In the genomic region with DNA sequence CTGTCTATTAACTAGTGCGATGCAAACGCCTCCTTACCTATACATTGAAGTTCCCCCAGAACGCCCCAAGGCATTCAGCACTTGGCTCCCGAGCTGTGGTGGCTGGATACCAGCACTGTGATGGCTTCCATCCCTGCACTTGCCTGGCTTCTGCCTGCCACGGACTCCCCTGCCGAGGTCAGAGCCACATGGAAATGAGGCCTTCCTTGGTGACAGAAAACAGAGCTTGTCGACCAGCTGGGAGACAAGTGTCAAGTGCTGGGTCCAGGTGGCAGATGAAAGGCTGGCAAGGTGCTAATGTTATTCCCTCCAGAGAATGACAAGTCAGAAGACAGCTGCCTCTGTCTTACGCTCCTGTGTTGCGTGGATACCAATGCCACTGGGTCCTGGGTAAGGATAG, we compare ENCODE assay signal across 22 cellular contexts.
"Had no signal": no experiment of that assay in that cellular context is flagged by ENCODE, and none has a peak within 500 bp of the region (broad histone marks: within the 10 kb centered on the region; RNA-seq: fewer than 3 reads in every experiment).

No MANE protein-coding gene starts in this region.

- H3K27ac Mint-ChIP-seq: activated naive CD8-positive, alpha-beta T cell; activated T-cell treated with anti-CD3 and anti-CD28 coated beads, Interleukin-2, amount 50 U/mL, for 24 hours; activated T-helper 17 cell treated with anti-CD3 and anti-CD28 coated beads, Interleukin-2, amount 50 U/mL, for 72 hours; dendritic cell treated with granulocyte-macrophage colony-stimulating factor and Interleukin-4, amounts not matched to agents 40 ng/mL and 50 ng/mL, for 4 days; natural killer cell treated with Interleukin-12 subunit alpha and Interleukin-12 subunit beta and Interleukin-15 and Interleukin-18, amount 100 ng/mL, for 72 hours had no signal

- DNase-seq: activated CD4-positive, alpha-beta T cell treated with anti-CD3 and anti-CD28 coated beads for 1 hour; activated naive CD4-positive, alpha-beta T cell; activated T-cell treated with anti-CD3 and anti-CD28 coated beads, Interleukin-2, amount 50 U/mL, for 24 hours; brain microvascular endothelial cell; caudate nucleus; effector CD4-positive, alpha-beta T cell; mammary epithelial cell; midbrain; pancreas; psoas muscle; stimulated activated CD4-positive, alpha-beta T cell treated with anti-CD3 and anti-CD28 coated beads, Interleukin-4, amount 100 ng/mL, for 4 hours; stimulated activated naive CD8-positive, alpha-beta T cell treated with anti-CD3 and anti-CD28 coated beads, Interleukin-15, Interleukin-2, amounts not matched to agents 100 U/mL and 50 U/mL, for 24 hours; upper lobe of left lung had no signal

- H3K9me3 ChIP-seq: adrenal gland, neutrophil, pancreas had no signal

- H3K4me3 ChIP-seq: adrenal gland, ascending aorta, pancreas, psoas muscle, right atrium auricular region, upper lobe of left lung had no signal

- H3K36me3 ChIP-seq: adrenal gland, ascending aorta, brain microvascular endothelial cell, neutrophil, pancreas, right atrium auricular region, upper lobe of left lung had no signal

- H3K4me1 Mint-ChIP-seq: activated T-helper 17 cell treated with anti-CD3 and anti-CD28 coated beads, Interleukin-2, amount 50 U/mL, for 72 hours had no signal

- H3K9me3 Mint-ChIP-seq: dendritic cell treated with granulocyte-macrophage colony-stimulating factor and Interleukin-4, amounts not matched to agents 40 ng/mL and 50 ng/mL, for 4 days; natural killer cell treated with Interleukin-12 subunit alpha and Interleukin-12 subunit beta and Interleukin-15 and Interleukin-18, amount 100 ng/mL, for 72 hours had no signal

- H3K36me3 Mint-ChIP-seq: natural killer cell treated with Interleukin-12 subunit alpha and Interleukin-12 subunit beta and Interleukin-15 and Interleukin-18, amount 100 ng/mL, for 72 hours had no signal

- H3K27ac ChIP-seq: adrenal gland, ascending aorta, brain microvascular endothelial cell, neutrophil, pancreas, psoas muscle, right atrium auricular region, upper lobe of left lung had no signal

- ATAC-seq: activated T-helper 17 cell treated with anti-CD3 and anti-CD28 coated beads, Interleukin-2, amount 50 U/mL, for 72 hours; left lobe of liver; natural killer cell treated with Interleukin-12 subunit alpha and Interleukin-12 subunit beta and Interleukin-15 and Interleukin-18, amount 100 ng/mL, for 72 hours; psoas muscle; stimulated activated naive CD8-positive, alpha-beta T cell treated with anti-CD3 and anti-CD28 coated beads, Interleukin-15, Interleukin-2, amounts not matched to agents 100 U/mL and 50 U/mL, for 24 hours had no signal

- H3K4me3 Mint-ChIP-seq: activated naive CD8-positive, alpha-beta T cell; activated T-cell treated with anti-CD3 and anti-CD28 coated beads, Interleukin-2, amount 50 U/mL, for 24 hours; activated T-helper 17 cell treated with anti-CD3 and anti-CD28 coated beads, Interleukin-2, amount 50 U/mL, for 72 hours; dendritic cell treated with granulocyte-macrophage colony-stimulating factor and Interleukin-4, amounts not matched to agents 40 ng/mL and 50 ng/mL, for 4 days; natural killer cell treated with Interleukin-12 subunit alpha and Interleukin-12 subunit beta and Interleukin-15 and Interleukin-18, amount 100 ng/mL, for 72 hours had no signal

- H3K4me1 ChIP-seq: ascending aorta, pancreas, psoas muscle, right atrium auricular region, upper lobe of left lung had no signal

- H3K27me3 ChIP-seq: adrenal gland, ascending aorta, brain microvascular endothelial cell, neutrophil, pancreas, right atrium auricular region, upper lobe of left lung had no signal

- H3K27me3 Mint-ChIP-seq: activated naive CD8-positive, alpha-beta T cell; activated T-cell treated with anti-CD3 and anti-CD28 coated beads, Interleukin-2, amount 50 U/mL, for 24 hours; activated T-helper 17 cell treated with anti-CD3 and anti-CD28 coated beads, Interleukin-2, amount 50 U/mL, for 72 hours; dendritic cell treated with granulocyte-macrophage colony-stimulating factor and Interleukin-4, amounts not matched to agents 40 ng/mL and 50 ng/mL, for 4 days; natural killer cell treated with Interleukin-12 subunit alpha and Interleukin-12 subunit beta and Interleukin-15 and Interleukin-18, amount 100 ng/mL, for 72 hours had no signal
